ENCODE assay signal across 9 cellular contexts in genomic region chr12:6310771-6311610, GRCh38. TPM values are rescaled to one million over a fixed set of nuclear protein-coding genes. Genes with fewer than 3 reads are reported as not detected.
DNase-seq lines count a peak whose midpoint lies in the region; ATAC-seq, FAIRE-seq and TF ChIP-seq lines count a peak whose summit lies in the region.
"Had no signal": no experiment of that assay in that cellular context is flagged by ENCODE, and none has a peak within 500 bp of the region (broad histone marks: within the 10 kb centered on the region; RNA-seq: fewer than 3 reads in every experiment).

No MANE protein-coding gene starts in this region.

- DNase-seq in GM12892 (ENCODE audit: insufficient read length) (no peak), UCSD-AML1 (lab: John Stamatoyannopoulos, UW; ENCODE audit: unreplicated experiment) (no peak)

- TF ChIP-seq CTCF in VCaP (conservative IDR thresholded peaks at IDR 0.05) = no peak

- no peaks in the 10 kb centered on the region for H3K9me3 ChIP-seq in iPS-20b (ENCODE audit: insufficient read depth, low read depth, low read length)

- no peak for ATAC-seq in HG03139 (IDR thresholded peaks at IDR 0.05; ENCODE audit: unreplicated experiment)
- no peak for ATAC-seq in GM18858 (IDR thresholded peaks at IDR 0.05; ENCODE audit: unreplicated experiment)
- ATAC-seq in GM21390 (IDR thresholded peaks at IDR 0.05; ENCODE audit: unreplicated experiment) = no peak

- H3K9ac ChIP-seq in iPS-20b (ENCODE audit: low read depth, low read length) (peak overlapping the region; percentile 59; the same call in 1 of the 2 replicates), rectal smooth muscle tissue (ENCODE audit: low read length) (no peak overlapping the region)

- FAIRE-seq in GM12892 (lab: Jason Lieb, UNC) = peak; percentile 21

- H3K4me3 ChIP-seq in iPS-20b (ENCODE audit: low read length) (peak overlapping the region; percentile 72), rectal smooth muscle tissue (ENCODE audit: low read length) (peak overlapping the region; percentile 53)

- H3K36me3 ChIP-seq in iPS-20b (ENCODE audit: insufficient read depth, low read depth, low read length) (peaks cover 22% of the 10 kb centered on the region), rectal smooth muscle tissue (ENCODE audit: control insufficient read depth, insufficient read depth, low read length) (no peaks in the 10 kb centered on the region)

- H3K27ac ChIP-seq in VCaP (peak overlapping the region; percentile 73; the same call in 1 of the 2 replicates), iPS-20b (ENCODE audit: low read length) (no peak overlapping the region), rectal smooth muscle tissue (ENCODE audit: low read depth, low read length) (no peak overlapping the region)

- peaks cover 17% of the 10 kb centered on the region for H3K27me3 ChIP-seq in iPS-20b (ENCODE audit: insufficient read depth, low read length)
- peaks cover 7% of the 10 kb centered on the region for H3K27me3 ChIP-seq in rectal smooth muscle tissue (ENCODE audit: control insufficient read depth, insufficient read depth, low read length)

- H3K4me1 ChIP-seq in iPS-20b (ENCODE audit: insufficient read depth, low read length) = no peaks in the 10 kb centered on the region; the same call in 1 of the 2 replicates
- no peaks in the 10 kb centered on the region for H3K4me1 ChIP-seq in rectal smooth muscle tissue (ENCODE audit: control insufficient read depth, insufficient read depth, low read length)

- no peak for TF ChIP-seq POLR2A in GM12892 (IDR thresholded peaks at IDR 0.05; ENCODE audit: low read depth, low read length)

RNA-seq across cellular contexts. Expression of gene PLEKHG6, which starts 0.5 kb away (rescaled TPM):
- 2.2 TPM for polyA plus RNA-seq in GM12892 (2012; ENCODE audit: missing spikeins)
- polyA plus RNA-seq: IgD-negative memory B cell had no signal

RNA-seq across cellular contexts. Expression of gene TNFRSF1A, which starts 30.9 kb away (rescaled TPM):
- polyA plus RNA-seq in GM12892 (2012; ENCODE audit: missing spikeins) = 6.0 TPM
